Comparison of ENCODE assay signal across 18 cellular contexts in genomic region chr2:33099989-33100388, GRCh38.
A peak's percentile ranks its signal among the peaks of the same experiment; 100 is the strongest.
DNase-seq lines count a peak whose midpoint lies in the region; ATAC-seq, FAIRE-seq and TF ChIP-seq lines count a peak whose summit lies in the region.
"Had no signal": no experiment of that assay in that cellular context is flagged by ENCODE, and none has a peak within 500 bp of the region (broad histone marks: within the 10 kb centered on the region; RNA-seq: fewer than 3 reads in every experiment).

No MANE protein-coding gene starts in this region.

- no peaks in the 10 kb centered on the region for H3K9me1 ChIP-seq in K562 (ENCODE audit: control insufficient read depth, insufficient read depth, low read length)

- H3K27me3 ChIP-seq in right atrium auricular region (no peaks in the 10 kb centered on the region), K562 (ENCODE audit: control insufficient read depth in 2 of 2, insufficient read depth in 2 of 2, low read length in 2 of 2) (no peaks in the 10 kb centered on the region; a peak in 1 of 5 replicates), tibial artery (no peaks in the 10 kb centered on the region)
- H3K27me3 ChIP-seq: BLaER1 had no signal

- DNase-seq in NCI-H2227 (lab: John Stamatoyannopoulos, UW; ENCODE audit: unreplicated experiment) (peak; percentile 8), NCI-H2227 treated with DMSO at 0.1 percent for 48 hours (lab: John Stamatoyannopoulos, UW) (no peak), left cardiac atrium (no peak), right atrium auricular region (ENCODE audit: low spot score) (no peak), K562 (ENCODE audit: extremely low read depth in 1 of 4, low spot score in 3 of 4) (no peak), tibial artery (no peak), HPDE6-E6E7 (ENCODE audit: extremely low spot score) (no peak)
- DNase-seq: Caco-2; CD8-positive, alpha-beta memory T cell; DND-41; GDM1; GOT3; H9 had no signal

- POLR2A ChIA-PET in K562 (lab: Yijun Ruan, JAX) = interaction anchor here (0.8 kb wide), 1 partner anchor 18 kb away, joined by 4 read pairs; no protein-coding TSS in a partner anchor

- H3K4me3 ChIP-seq in right atrium auricular region (no peak overlapping the region), K562 (no peak overlapping the region), tibial artery (no peak overlapping the region)
- H3K4me3 ChIP-seq: BLaER1 had no signal

- FAIRE-seq in K562 (lab: Jason Lieb, UNC) = no peak
- FAIRE-seq: GM12892, HTR-8/SVneo had no signal

- H3K36me3 ChIP-seq in right atrium auricular region = no peaks in the 10 kb centered on the region
- H3K36me3 ChIP-seq in K562 (ENCODE audit: control insufficient read depth, insufficient read depth, low read length) = no peaks in the 10 kb centered on the region
- H3K36me3 ChIP-seq in tibial artery = no peaks in the 10 kb centered on the region
- H3K36me3 ChIP-seq: BLaER1 had no signal

- CTCF ChIA-PET in K562 (lab: Yijun Ruan, JAX; ENCODE audit: low intra/inter-chr PET ratio) = interaction anchor here (0.6 kb wide), 1 partner anchor 119 kb away, joined by 3 read pairs; no protein-coding TSS in a partner anchor

- H3K27ac ChIP-seq in right atrium auricular region (no peak overlapping the region), K562 (ENCODE audit: extremely low read depth, low read depth, low read length) (no peak overlapping the region), tibial artery (peak overlapping the region; percentile 38 to 56)
- H3K27ac ChIP-seq: 22Rv1, BLaER1 had no signal

- H3K9ac ChIP-seq in K562 (ENCODE audit: insufficient read depth in 1 of 2, low read depth in 2 of 2, low read length in 2 of 2) = no peak overlapping the region
- H3K9ac ChIP-seq: BLaER1 had no signal

- H2AFZ ChIP-seq in K562 (ENCODE audit: low read depth, low read length) = no peak overlapping the region

- no peaks in the 10 kb centered on the region; the same call in 1 of the 2 replicates for H4K20me1 ChIP-seq in K562 (replicated peaks; ENCODE audit: control insufficient read depth, insufficient read depth, low read length)
- H4K20me1 ChIP-seq: BLaER1 had no signal

- peak; percentile 23 to 57 for ATAC-seq in left cardiac atrium
- ATAC-seq in K562 = no peak
- no peak for ATAC-seq in GM19324 (IDR thresholded peaks at IDR 0.05; ENCODE audit: low FRiP score, unreplicated experiment)

- no TSS peak for BruUV-seq in K562 (replicated peaks; lab: Mats Ljungman, UMichigan)

- H3K4me2 ChIP-seq in K562 (ENCODE audit: insufficient read depth, low read length) = no peak overlapping the region
- H3K4me2 ChIP-seq: BLaER1 had no signal

- TF ChIP-seq EP300 in K562 (IDR thresholded peaks at IDR 0.05; ENCODE audit: low read length) = no peak

- H3K4me1 ChIP-seq in right atrium auricular region (peaks cover 0 to 21% of the 10 kb centered on the region in 2 donors), K562 (replicated peaks in 1 of 2; ENCODE audit: control insufficient read depth in 2 of 2, insufficient read depth in 2 of 2, low read length in 2 of 2) (peaks cover 3 to 13% of the 10 kb centered on the region in 2 experiments; a peak in 2 of 5 replicates), tibial artery (peaks cover 0 to 64% (median 26%) of the 10 kb centered on the region in 4 donors)
- H3K4me1 ChIP-seq: Caco-2 had no signal

- no peak for TF ChIP-seq POLR2A in K562 (conservative IDR thresholded peaks at IDR 0.05)

- in situ Hi-C loops in K562 (cut with MboI) = no loop called here

- WGBS in K562 (ENCODE audit: insufficient coverage, low coverage, missing lambda C conversion rate) = 17% methylated on average over 4 of the region's 4 CpGs

- intact Hi-C loops in left cardiac atrium (cut with DNase I) = no loop called here
- intact Hi-C loops in K562 (cut with micrococcal nuclease) = loop anchor here (10.0 kb wide), 1 partner anchor 145 kb away; no protein-coding TSS in a partner anchor
- intact Hi-C loops in tibial artery (cut with DNase I; ENCODE audit: low total_unique reads) = no loop called here

- TF ChIP-seq RAD21 in K562 (CRISPR knock-in tag; conservative IDR thresholded peaks at IDR 0.05 in 1 of 2, IDR thresholded peaks at IDR 0.05 in 1 of 2) = no peak

- H3K79me2 ChIP-seq in K562 (ENCODE audit: control insufficient read depth, insufficient read depth, low read length) = no peaks in the 10 kb centered on the region

- H3K9me3 ChIP-seq in right atrium auricular region (peaks cover 0 to 5% of the 10 kb centered on the region in 2 donors), K562 (replicated peaks; ENCODE audit: control insufficient read depth, insufficient read depth, low read depth, low read length) (no peaks in the 10 kb centered on the region), tibial artery (peaks cover 0 to 5% (median 0%) of the 10 kb centered on the region in 3 donors)
- H3K9me3 ChIP-seq: BLaER1 had no signal

- TF ChIP-seq CTCF in right atrium auricular region (IDR thresholded peaks at IDR 0.05) = no peak
- no peak for TF ChIP-seq CTCF in K562 (IDR thresholded peaks at IDR 0.05 in 2 of 3, conservative IDR thresholded peaks at IDR 0.05 in 1 of 3; ENCODE audit: insufficient read depth in 2 of 3, low read depth in 1 of 3, low read length in 3 of 3)
- TF ChIP-seq CTCF in tibial artery (IDR thresholded peaks at IDR 0.05) = no peak

TF ChIP-seq in K562, 482 proteins besides CTCF, POLR2A, EP300 and RAD21:
- TF ChIP-seq KDM1A (IDR thresholded peaks at IDR 0.05) = no peak
- TF ChIP-seq MCM7 (IDR thresholded peaks at IDR 0.05) = no peak
- TF ChIP-seq ZSCAN32 (CRISPR knock-in tag; IDR thresholded peaks at IDR 0.05) = no peak
- TF ChIP-seq ZNF695 (CRISPR knock-in tag; IDR thresholded peaks at IDR 0.05) = no peak
- TF ChIP-seq, protein P1, sequence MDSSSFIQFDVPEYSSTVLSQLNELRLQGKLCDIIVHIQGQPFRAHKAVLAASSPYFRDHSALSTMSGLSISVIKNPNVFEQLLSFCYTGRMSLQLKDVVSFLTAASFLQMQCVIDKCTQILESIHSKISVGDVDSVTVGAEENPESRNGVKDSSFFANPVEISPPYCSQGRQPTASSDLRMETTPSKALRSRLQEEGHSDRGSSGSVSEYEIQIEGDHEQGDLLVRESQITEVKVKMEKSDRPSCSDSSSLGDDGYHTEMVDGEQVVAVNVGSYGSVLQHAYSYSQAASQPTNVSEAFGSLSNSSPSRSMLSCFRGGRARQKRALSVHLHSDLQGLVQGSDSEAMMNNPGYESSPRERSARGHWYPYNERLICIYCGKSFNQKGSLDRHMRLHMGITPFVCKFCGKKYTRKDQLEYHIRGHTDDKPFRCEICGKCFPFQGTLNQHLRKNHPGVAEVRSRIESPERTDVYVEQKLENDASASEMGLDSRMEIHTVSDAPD (CRISPR knock-in tag; IDR thresholded peaks at IDR 0.05) = no peak
- TF ChIP-seq, protein P2, sequence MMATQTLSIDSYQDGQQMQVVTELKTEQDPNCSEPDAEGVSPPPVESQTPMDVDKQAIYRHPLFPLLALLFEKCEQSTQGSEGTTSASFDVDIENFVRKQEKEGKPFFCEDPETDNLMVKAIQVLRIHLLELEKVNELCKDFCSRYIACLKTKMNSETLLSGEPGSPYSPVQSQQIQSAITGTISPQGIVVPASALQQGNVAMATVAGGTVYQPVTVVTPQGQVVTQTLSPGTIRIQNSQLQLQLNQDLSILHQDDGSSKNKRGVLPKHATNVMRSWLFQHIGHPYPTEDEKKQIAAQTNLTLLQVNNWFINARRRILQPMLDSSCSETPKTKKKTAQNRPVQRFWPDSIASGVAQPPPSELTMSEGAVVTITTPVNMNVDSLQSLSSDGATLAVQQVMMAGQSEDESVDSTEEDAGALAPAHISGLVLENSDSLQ (IDR thresholded peaks at IDR 0.05) = peak; percentile 49
- TF ChIP-seq, protein P3, sequence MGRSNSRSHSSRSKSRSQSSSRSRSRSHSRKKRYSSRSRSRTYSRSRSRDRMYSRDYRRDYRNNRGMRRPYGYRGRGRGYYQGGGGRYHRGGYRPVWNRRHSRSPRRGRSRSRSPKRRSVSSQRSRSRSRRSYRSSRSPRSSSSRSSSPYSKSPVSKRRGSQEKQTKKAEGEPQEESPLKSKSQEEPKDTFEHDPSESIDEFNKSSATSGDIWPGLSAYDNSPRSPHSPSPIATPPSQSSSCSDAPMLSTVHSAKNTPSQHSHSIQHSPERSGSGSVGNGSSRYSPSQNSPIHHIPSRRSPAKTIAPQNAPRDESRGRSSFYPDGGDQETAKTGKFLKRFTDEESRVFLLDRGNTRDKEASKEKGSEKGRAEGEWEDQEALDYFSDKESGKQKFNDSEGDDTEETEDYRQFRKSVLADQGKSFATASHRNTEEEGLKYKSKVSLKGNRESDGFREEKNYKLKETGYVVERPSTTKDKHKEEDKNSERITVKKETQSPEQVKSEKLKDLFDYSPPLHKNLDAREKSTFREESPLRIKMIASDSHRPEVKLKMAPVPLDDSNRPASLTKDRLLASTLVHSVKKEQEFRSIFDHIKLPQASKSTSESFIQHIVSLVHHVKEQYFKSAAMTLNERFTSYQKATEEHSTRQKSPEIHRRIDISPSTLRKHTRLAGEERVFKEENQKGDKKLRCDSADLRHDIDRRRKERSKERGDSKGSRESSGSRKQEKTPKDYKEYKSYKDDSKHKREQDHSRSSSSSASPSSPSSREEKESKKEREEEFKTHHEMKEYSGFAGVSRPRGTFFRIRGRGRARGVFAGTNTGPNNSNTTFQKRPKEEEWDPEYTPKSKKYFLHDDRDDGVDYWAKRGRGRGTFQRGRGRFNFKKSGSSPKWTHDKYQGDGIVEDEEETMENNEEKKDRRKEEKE (IDR thresholded peaks at IDR 0.05; ENCODE audit: borderline replicate concordance in 1 of 2, control insufficient read depth in 1 of 2, low read depth in 2 of 2, low read length in 1 of 2) = no peak
- TF ChIP-seq BRD4 (IDR thresholded peaks at IDR 0.05) = no peak
- TF ChIP-seq ZNF589 (CRISPR knock-in tag; IDR thresholded peaks at IDR 0.05; ENCODE audit: low read depth) = no peak
- TF ChIP-seq CTBP1 (IDR thresholded peaks at IDR 0.05; ENCODE audit: borderline replicate concordance) = 0 out of 2 replicates have a peak, but pooled peaks have one; percentile 12
- TF ChIP-seq ARID3B (CRISPR knock-in tag; IDR thresholded peaks at IDR 0.05; ENCODE audit: borderline replicate concordance) = no peak
- no peak for TF ChIP-seq NEUROD1 (IDR thresholded peaks at IDR 0.05; ENCODE audit: borderline replicate concordance, low read depth, low read length, partially characterized antibody)
- TF ChIP-seq SETDB1 (IDR thresholded peaks at IDR 0.05; ENCODE audit: low read length) = no peak
TF ChIP-seq in K562: peak in this region for 2.

Comparison
In these comparisons a context has a peak if more than half of its experiments do, and no peak if none do; other contexts are left out.
1. ATAC-seq: peak in left cardiac atrium (2 of 2); none in K562 (single experiment) and GM19324 (single experiment).
2. H3K27ac ChIP-seq: peak in tibial artery (2 of 2); none in right atrium auricular region (0 of 2) and K562 (single experiment).